Comparison of ENCODE assay signal across 27 cellular contexts in the genomic region with DNA sequence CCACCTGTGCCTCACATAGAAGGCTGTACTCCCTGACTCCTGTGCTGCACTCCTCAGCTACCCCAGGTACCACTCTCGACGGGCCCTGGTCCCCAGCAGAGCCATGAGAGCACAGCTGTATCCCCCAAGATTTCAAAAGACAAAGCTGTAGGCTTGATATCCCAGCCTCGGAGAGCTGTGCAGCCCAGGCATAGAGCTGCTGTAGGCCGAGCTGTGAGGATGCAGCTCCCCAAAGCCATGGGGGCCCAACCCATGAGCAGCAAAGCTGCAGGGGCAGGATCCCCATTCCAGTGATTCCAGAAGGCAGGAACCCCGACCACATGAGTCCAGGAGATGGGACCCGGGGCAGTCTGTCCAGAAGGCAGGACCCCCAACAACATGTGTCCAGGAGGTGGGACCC.
"Had no signal": no experiment of that assay in that cellular context is flagged by ENCODE, and none has a peak within 500 bp of the region (broad histone marks: within the 10 kb centered on the region; RNA-seq: fewer than 3 reads in every experiment).

No MANE protein-coding gene starts in this region.

- H3K4me1 Mint-ChIP-seq: immature natural killer cell; naive thymus-derived CD8-positive, alpha-beta T cell; nephron; neural crest cell had no signal

- H3K4me3 ChIP-seq: heart left ventricle, left lung, lower lobe of right lung, ovary, right atrium auricular region, right lobe of liver, skin epidermis, suprapubic skin, thoracic aorta, tibial artery had no signal

- DNase-seq: glutamatergic neuron; heart left ventricle; hypothalamus; immature natural killer cell; kidney; left colon; lower lobe of right lung; mammary epithelial cell; mesenchymal stem cell; naive thymus-derived CD8-positive, alpha-beta T cell; ovary; right lobe of liver; stimulated activated CD4-positive, alpha-beta T cell treated with anti-CD3 and anti-CD28 coated beads, Interleukin-12 subunit alpha, Interleukin-12 subunit beta, amount 100 ng/mL, for 4 hours; stimulated activated CD4-positive, alpha-beta T cell treated with anti-CD3 and anti-CD28 coated beads, Interleukin-15, amount 100 ng/mL, for 24 hours; stimulated activated CD4-positive, alpha-beta T cell treated with anti-CD3 and anti-CD28 coated beads, Interleukin-2, amount 100 ng/mL, for 24 hours; stimulated activated CD4-positive, alpha-beta T cell treated with anti-CD3 and anti-CD28 coated beads, Interleukin-4, amount 100 ng/mL, for 1 hour; stimulated activated naive CD4-positive, alpha-beta T cell treated with Interleukin-2 at 50 U/mL for 16 hours; tibial artery had no signal

- ATAC-seq: heart left ventricle, left colon, left lung, right lobe of liver had no signal

- H3K27me3 ChIP-seq: left lung, ovary, right atrium auricular region, right lobe of liver, suprapubic skin, tibial artery had no signal

- H3K9me3 Mint-ChIP-seq: nephron, neural crest cell, type B pancreatic cell had no signal

- H3K27ac ChIP-seq: heart left ventricle, left lung, lower lobe of right lung, ovary, right atrium auricular region, right lobe of liver, skin epidermis, suprapubic skin, thoracic aorta, tibial artery had no signal

- H3K36me3 Mint-ChIP-seq: immature natural killer cell; naive thymus-derived CD8-positive, alpha-beta T cell; type B pancreatic cell had no signal

- H3K9me3 ChIP-seq: left lung, lower lobe of right lung, ovary, right atrium auricular region, right lobe of liver, suprapubic skin, thoracic aorta, tibial artery had no signal

- H3K4me1 ChIP-seq: heart left ventricle, left lung, lower lobe of right lung, right atrium auricular region, right lobe of liver, suprapubic skin, tibial artery had no signal

- H3K27ac Mint-ChIP-seq: immature natural killer cell; naive thymus-derived CD8-positive, alpha-beta T cell; nephron; progenitor cell of endocrine pancreas; type B pancreatic cell had no signal

- H3K36me3 ChIP-seq: heart left ventricle, left lung, lower lobe of right lung, ovary, right atrium auricular region, right lobe of liver, suprapubic skin, thoracic aorta, tibial artery had no signal

- H3K4me3 Mint-ChIP-seq: immature natural killer cell; naive thymus-derived CD8-positive, alpha-beta T cell; nephron; neural crest cell; type B pancreatic cell had no signal
